14 cellular contexts compared by ENCODE assay signal in the genomic region with DNA sequence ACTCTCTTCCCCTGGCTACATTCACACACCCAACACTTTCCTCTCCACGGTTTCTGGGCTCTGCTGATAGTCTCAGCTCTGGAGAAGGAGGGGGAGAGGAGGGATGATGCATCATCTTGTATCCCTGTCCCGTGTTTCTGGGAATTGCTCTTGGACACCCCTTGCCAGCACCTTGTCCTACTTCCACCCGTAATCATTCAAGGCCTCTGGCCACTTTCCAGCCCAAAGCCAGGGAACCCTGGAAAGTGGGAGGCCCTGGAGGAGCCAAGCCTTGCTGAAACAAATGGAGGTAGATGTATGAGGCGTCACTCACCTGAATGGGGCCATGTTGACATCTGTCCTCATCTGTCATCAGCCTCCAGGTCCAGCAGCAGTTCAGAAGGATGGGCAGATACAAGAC. TPM values are rescaled to one million over a fixed set of nuclear protein-coding genes. Genes with fewer than 3 reads are reported as not detected.
DNase-seq lines count a peak whose midpoint lies in the region; ATAC-seq lines count a peak whose summit lies in the region.
"Had no signal": no experiment of that assay in that cellular context is flagged by ENCODE, and none has a peak within 500 bp of the region (broad histone marks: within the 10 kb centered on the region; RNA-seq: fewer than 3 reads in every experiment).

No MANE protein-coding gene starts in this region.

- peaks cover 59% of the 10 kb centered on the region for H3K79me2 ChIP-seq in GM23248 (ENCODE audit: insufficient read depth)

- in situ Hi-C loops in GM23248 (cut with MboI) = no loop called here

- H3K4me2 ChIP-seq in GM23248 (ENCODE audit: unreplicated experiment) = no peak overlapping the region

- H3K9me3 ChIP-seq in subcutaneous abdominal adipose tissue (ENCODE audit: control insufficient read depth in 5 of 5, low read length in 5 of 5) (no peaks in the 10 kb centered on the region), GM23248 (ENCODE audit: low read depth) (no peaks in the 10 kb centered on the region)

- H2AFZ ChIP-seq in GM23248 = no peak overlapping the region

- H3K36me3 Mint-ChIP-seq in activated CD8-positive, alpha-beta memory T cell treated with anti-CD3 and anti-CD28 coated beads, Interleukin-2, amount 10 ng/mL, durations not matched to agents 7 days and 5 days = peaks cover 75% of the 10 kb centered on the region
- H3K36me3 Mint-ChIP-seq in activated naive CD8-positive, alpha-beta T cell treated with anti-CD3 and anti-CD28 coated beads for 36 hours = peaks cover 40% of the 10 kb centered on the region
- peaks cover 17 to 31% (median 24%) of the 10 kb centered on the region in 3 donors for H3K36me3 Mint-ChIP-seq in immature natural killer cell

- H3K9me3 Mint-ChIP-seq in activated CD8-positive, alpha-beta memory T cell treated with anti-CD3 and anti-CD28 coated beads, Interleukin-2, amount 10 ng/mL, durations not matched to agents 7 days and 5 days (ENCODE audit: low read depth) = no peaks in the 10 kb centered on the region
- no peaks in the 10 kb centered on the region for H3K9me3 Mint-ChIP-seq in activated naive CD8-positive, alpha-beta T cell treated with anti-CD3 and anti-CD28 coated beads for 36 hours
- H3K9me3 Mint-ChIP-seq in immature natural killer cell = no peaks in the 10 kb centered on the region

- peak overlapping the region; percentile 8 for H3K27ac Mint-ChIP-seq in activated CD8-positive, alpha-beta memory T cell treated with anti-CD3 and anti-CD28 coated beads, Interleukin-2, amount 10 ng/mL, durations not matched to agents 7 days and 5 days
- peak overlapping the region; percentile 67 for H3K27ac Mint-ChIP-seq in activated naive CD8-positive, alpha-beta T cell treated with anti-CD3 and anti-CD28 coated beads for 36 hours
- peak overlapping the region; percentile 60 to 88 (median 82) for H3K27ac Mint-ChIP-seq in immature natural killer cell

- H3K27me3 ChIP-seq in subcutaneous abdominal adipose tissue (ENCODE audit: control insufficient read depth in 5 of 5, insufficient read depth in 4 of 5, low read length in 5 of 5) = no peaks in the 10 kb centered on the region
- no peaks in the 10 kb centered on the region for H3K27me3 ChIP-seq in GM23248 (replicated peaks; ENCODE audit: insufficient read depth)

- H3K4me3 ChIP-seq in subcutaneous abdominal adipose tissue (ENCODE audit: low read depth in 1 of 5, low read length in 5 of 5) = no peak overlapping the region
- no peak overlapping the region for H3K4me3 ChIP-seq in GM23248

- no peaks in the 10 kb centered on the region for H3K9me2 ChIP-seq in GM23248 (ENCODE audit: insufficient read depth)

- CTCF ChIA-PET in activated CD8-positive, alpha-beta memory T cell treated with anti-CD3 and anti-CD28 coated beads, Interleukin-2, amount 10 ng/mL, durations not matched to agents 7 days and 5 days (lab: Charles Lee) = interaction anchor here (8.6 to 26.8 kb wide), 2 partner anchors 11 to 83 kb away, joined by 44 to 424 read pairs; a partner anchor contains a TSS

- H3K9ac ChIP-seq in subcutaneous abdominal adipose tissue (ENCODE audit: low read length in 5 of 5) (peak overlapping the region in 1 of 5 donors; percentile 6), GM23248 (no peak overlapping the region)

- no peaks in the 10 kb centered on the region for H3K27me3 Mint-ChIP-seq in activated CD8-positive, alpha-beta memory T cell treated with anti-CD3 and anti-CD28 coated beads, Interleukin-2, amount 10 ng/mL, durations not matched to agents 7 days and 5 days
- H3K27me3 Mint-ChIP-seq in activated naive CD8-positive, alpha-beta T cell treated with anti-CD3 and anti-CD28 coated beads for 36 hours = no peaks in the 10 kb centered on the region
- H3K27me3 Mint-ChIP-seq in immature natural killer cell (ENCODE audit: low read depth in 3 of 3) = peaks cover 6 to 12% (median 7%) of the 10 kb centered on the region in 3 donors

- H3K4me1 ChIP-seq in subcutaneous abdominal adipose tissue (ENCODE audit: control insufficient read depth in 5 of 5, insufficient read depth in 5 of 5, low read length in 5 of 5) (peaks cover under 1 to 48% (median 32%) of the 10 kb centered on the region in 5 donors), GM23248 (ENCODE audit: insufficient read depth) (peaks cover 40% of the 10 kb centered on the region)

- H3F3A ChIP-seq in GM23248 (ENCODE audit: insufficient read depth) = peaks cover 37% of the 10 kb centered on the region

- H3K4me3 Mint-ChIP-seq in activated CD8-positive, alpha-beta memory T cell treated with anti-CD3 and anti-CD28 coated beads, Interleukin-2, amount 10 ng/mL, durations not matched to agents 7 days and 5 days = no peak overlapping the region
- no peak overlapping the region for H3K4me3 Mint-ChIP-seq in activated naive CD8-positive, alpha-beta T cell treated with anti-CD3 and anti-CD28 coated beads for 36 hours
- H3K4me3 Mint-ChIP-seq in immature natural killer cell = no peak overlapping the region

- WGBS in GM23248 (ENCODE audit: low coverage in 1 of 2, low lambda C conversion rate in 2 of 2, missing lambda C conversion rate in 2 of 2), 2 experiments = 52 to 58% methylated on average over 4 of the region's 4 CpGs

- peaks cover 76% of the 10 kb centered on the region for H3K4me1 Mint-ChIP-seq in activated CD8-positive, alpha-beta memory T cell treated with anti-CD3 and anti-CD28 coated beads, Interleukin-2, amount 10 ng/mL, durations not matched to agents 7 days and 5 days
- H3K4me1 Mint-ChIP-seq in activated naive CD8-positive, alpha-beta T cell treated with anti-CD3 and anti-CD28 coated beads for 36 hours = peaks cover 53% of the 10 kb centered on the region
- H3K4me1 Mint-ChIP-seq in immature natural killer cell = peaks cover 31 to 42% of the 10 kb centered on the region in 2 donors

- no peak for DNase-seq in activated CD8-positive, alpha-beta memory T cell treated with anti-CD3 and anti-CD28 coated beads, Interleukin-2, amount 10 ng/mL, durations not matched to agents 7 days and 5 days
- no peak for DNase-seq in activated CD8-positive, alpha-beta memory T cell treated with anti-CD3 and anti-CD28 coated beads, Interleukin-2, amount 50 U/mL, for 48 hours
- DNase-seq in activated naive CD8-positive, alpha-beta T cell treated with anti-CD3 and anti-CD28 coated beads for 36 hours = no peak
- DNase-seq in immature natural killer cell (no peak), GM23248 (no peak), NCI-H2081 (lab: John Stamatoyannopoulos, UW) (no peak)
- DNase-seq: ACHN, Karpas-422, NCI-H2227 treated with DMSO at 0.1 percent for 48 hours, SHP77 treated with DMSO at 0.1 percent for 48 hours had no signal

- no peaks in the 10 kb centered on the region for H4K20me1 ChIP-seq in GM23248 (ENCODE audit: insufficient read depth)

- H3K36me3 ChIP-seq in subcutaneous abdominal adipose tissue (ENCODE audit: control insufficient read depth in 5 of 5, insufficient read depth in 5 of 5, low read length in 5 of 5) (peaks cover 4 to 61% (median 51%) of the 10 kb centered on the region in 5 donors), GM23248 (ENCODE audit: low read depth) (peaks cover 40% of the 10 kb centered on the region; the same call in 1 of the 2 replicates)

- H3K27ac ChIP-seq in subcutaneous abdominal adipose tissue (ENCODE audit: low read depth, low read length) = peak overlapping the region; percentile 3
- H3K27ac ChIP-seq in GM23248 = no peak overlapping the region
- H3K27ac ChIP-seq: epithelial cell of prostate had no signal

- no peak for ATAC-seq in activated CD8-positive, alpha-beta memory T cell treated with anti-CD3 and anti-CD28 coated beads, Interleukin-2, amount 10 ng/mL, durations not matched to agents 7 days and 5 days
- ATAC-seq in HG02642 (IDR thresholded peaks at IDR 0.05; ENCODE audit: poor library complexity, unreplicated experiment) = no peak
- ATAC-seq: HCT116 had no signal

RNA-seq across cellular contexts. Expression of a gene that starts 4.4 kb away (rescaled TPM):
- 100 to 1,000 TPM in 1 of 2 experiments, 10 to 100 TPM in 1; 98.2 to 128 TPM for total RNA-seq in activated CD8-positive, alpha-beta memory T cell treated with anti-CD3 and anti-CD28 coated beads, Interleukin-2, amount 10 ng/mL, durations not matched to agents 7 days and 5 days
- 10 to 100 TPM; 14.9 to 15.5 TPM for total RNA-seq in activated naive CD8-positive, alpha-beta T cell treated with anti-CD3 and anti-CD28 coated beads for 36 hours
- polyA plus RNA-seq in immature natural killer cell (10 to 100 TPM; 20.6 to 32.5 (median 22.2) TPM), GM23248 (2016; fragmentation: Nextera tagmentation; extraction: Ambion mirVana) (30.7 and 34.8 TPM in 2 replicates)
- total RNA-seq in GM23248 (2014; rRNA removed; shearing (Covaris generic)) = 24.8 and 26.9 TPM in 2 replicates

Comparison
In these comparisons a context has a peak if more than half of its experiments do, and no peak if none do; other contexts are left out.
1. H3K27ac Mint-ChIP-seq: peak in every context shown above with its lines; median percentile 82 in immature natural killer cell; 67 in activated naive CD8-positive, alpha-beta T cell treated with anti-CD3 and anti-CD28 coated beads for 36 hours; 8 in activated CD8-positive, alpha-beta memory T cell treated with anti-CD3 and anti-CD28 coated beads, Interleukin-2, amount 10 ng/mL, durations not matched to agents 7 days and 5 days.